In genomic region chr9:27453860-27454553, GRCh38 we compare ENCODE assay signal across 24 cellular contexts.
A peak's percentile ranks its signal among the peaks of the same experiment; 100 is the strongest.
DNase-seq lines count a peak whose midpoint lies in the region; ATAC-seq, FAIRE-seq and TF ChIP-seq lines count a peak whose summit lies in the region.
"Had no signal": no experiment of that assay in that cellular context is flagged by ENCODE, and none has a peak within 500 bp of the region (broad histone marks: within the 10 kb centered on the region; RNA-seq: fewer than 3 reads in every experiment).

No MANE protein-coding gene starts in this region.

- 18% methylated on average over 6 of the region's 6 CpGs for WGBS in mammary epithelial cell (ENCODE audit: low coverage, missing lambda C conversion rate)
- 59% methylated on average over 6 of the region's 6 CpGs for WGBS in GM12878 (ENCODE audit: insufficient coverage, insufficient replicate concordance, low lambda C conversion rate, missing lambda C conversion rate)

- BruUV-seq in mammary epithelial cell (replicated peaks; lab: Mats Ljungman, UMichigan) (no TSS peak), MCF 10A (replicated peaks; lab: Mats Ljungman, UMichigan) (no TSS peak), GM12878 (replicated peaks; lab: Mats Ljungman, UMichigan) (no TSS peak)

- H3K9ac ChIP-seq in mammary epithelial cell (ENCODE audit: insufficient read depth, low read length): no peak overlapping the region
- no peak overlapping the region for H3K9ac ChIP-seq in GM12878 (ENCODE audit: control insufficient read depth, insufficient read depth, low read length)
- H3K9ac ChIP-seq: BLaER1 had no signal

- H3K27me3 Mint-ChIP-seq in MCF 10A (ENCODE audit: insufficient read depth, unreplicated experiment): no peaks in the 10 kb centered on the region

- peak overlapping the region; percentile 50 for H3K4me2 ChIP-seq in mammary epithelial cell (ENCODE audit: insufficient read depth, low read depth, low read length)
- no peak overlapping the region for H3K4me2 ChIP-seq in GM12878 (ENCODE audit: control insufficient read depth, insufficient read depth)
- H3K4me2 ChIP-seq: BLaER1 had no signal

- TF ChIP-seq CTCF in mammary epithelial cell (conservative IDR thresholded peaks at IDR 0.05 in 1 of 2, IDR thresholded peaks at IDR 0.05 in 1 of 2; ENCODE audit: extremely low read depth in 1 of 2, insufficient read depth in 1 of 2, low read depth in 1 of 2, low read length in 2 of 2): no peak
- TF ChIP-seq CTCF in MCF 10A (IDR thresholded peaks at IDR 0.05; ENCODE audit: unreplicated experiment): no peak
- TF ChIP-seq CTCF in GM12878 (IDR thresholded peaks at IDR 0.05 in 2 of 3, conservative IDR thresholded peaks at IDR 0.05 in 1 of 3; ENCODE audit: control insufficient read depth in 2 of 3, extremely low read depth in 1 of 3, insufficient read depth in 1 of 3, low read depth in 3 of 3, low read length in 3 of 3): no peak

- in situ Hi-C loops in mammary epithelial cell (cut with MboI; ENCODE audit: low sequenced_read_pairs in 2 of 2) (no loop called here), GM12878 (cut with MboI) (no loop called here)

- CTCF ChIA-PET in mammary epithelial cell (lab: Charles Lee; ENCODE audit: low non-redundant PET): interaction anchor here (0.7 kb wide), 1 partner anchor 75 kb away, joined by 3 read pairs; no protein-coding TSS in a partner anchor
- CTCF ChIA-PET in MCF 10A (lab: Yijun Ruan, JAX): no interaction called here
- CTCF ChIA-PET in GM12878 (lab: Yijun Ruan, JAX): no interaction called here

- intact Hi-C loops in mammary epithelial cell (cut with micrococcal nuclease) (loop anchor here (5.0 kb wide), 1 partner anchor 122 kb away; no protein-coding TSS in a partner anchor), MCF 10A (cut with micrococcal nuclease) (no loop called here), GM12878 (cut with micrococcal nuclease; ENCODE audit: unreplicated experiment) (no loop called here), left colon (cut with DNase I, micrococcal nuclease) (no loop called here)

- no peak for TF ChIP-seq EP300 in GM12878 (IDR thresholded peaks at IDR 0.05; ENCODE audit: borderline replicate concordance in 1 of 2, control insufficient read depth in 1 of 2, low read depth in 2 of 2, low read length in 2 of 2)

- POLR2A ChIA-PET in MCF 10A (lab: Yijun Ruan, JAX) (no interaction called here), GM12878 (lab: Charles Lee) (no interaction called here)

- no peak overlapping the region for H3K27ac Mint-ChIP-seq in MCF 10A (ENCODE audit: low read depth, unreplicated experiment)

- TF ChIP-seq RAD21 in GM12878 (IDR thresholded peaks at IDR 0.05; ENCODE audit: insufficient read depth, low read depth, low read length): no peak

- H3K27ac ChIP-seq in mammary epithelial cell (ENCODE audit: insufficient read depth, low read depth, low read length) (peak overlapping the region; percentile 57), GM12878 (ENCODE audit: control insufficient read depth, insufficient read depth) (no peak overlapping the region)
- H3K27ac ChIP-seq: BLaER1 had no signal

- H3K36me3 ChIP-seq in mammary epithelial cell (ENCODE audit: insufficient read depth, low read length) (no peaks in the 10 kb centered on the region), GM12878 (ENCODE audit: control insufficient read depth in 2 of 2, insufficient read depth in 2 of 2, low read length in 1 of 2) (no peaks in the 10 kb centered on the region)

- H3K4me1 Mint-ChIP-seq in MCF 10A (ENCODE audit: insufficient read depth, unreplicated experiment): no peaks in the 10 kb centered on the region

- no peaks in the 10 kb centered on the region for H3K9me3 Mint-ChIP-seq in MCF 10A (ENCODE audit: unreplicated experiment)

- no peak overlapping the region for H3K4me3 Mint-ChIP-seq in MCF 10A (ENCODE audit: unreplicated experiment)

- H3K4me1 ChIP-seq in mammary epithelial cell (ENCODE audit: insufficient read depth, low read length) (peaks cover 23% of the 10 kb centered on the region), GM12878 (ENCODE audit: control insufficient read depth, insufficient read depth, low read length) (0 out of 2 replicates have a peak, but pooled peaks cover 4% of the 10 kb centered on the region)

- SMC1A ChIA-PET in GM12878 (lab: Charles Lee; ENCODE audit: uncharacterized antibody, unreplicated experiment): no interaction called here

- H3K4me3 ChIP-seq in mammary epithelial cell (replicated peaks in 1 of 3; ENCODE audit: insufficient read depth in 1 of 3, low read depth in 2 of 3, low read length in 3 of 3): no peak overlapping the region
- no peak overlapping the region for H3K4me3 ChIP-seq in GM12878
- H3K4me3 ChIP-seq: BLaER1 had no signal

- H2AFZ ChIP-seq in mammary epithelial cell (ENCODE audit: low read depth, low read length) (peak overlapping the region; percentile 14), GM12878 (ENCODE audit: control insufficient read depth, low read depth, low read length) (no peak overlapping the region)

- TF ChIP-seq POLR2A in GM12878 (IDR thresholded peaks at IDR 0.05; ENCODE audit: low read depth, low read length): no peak

- no peaks in the 10 kb centered on the region for H3K9me3 ChIP-seq in mammary epithelial cell (replicated peaks; ENCODE audit: insufficient read depth, low read length)
- no peaks in the 10 kb centered on the region for H3K9me3 ChIP-seq in GM12878 (replicated peaks; ENCODE audit: control insufficient read depth, insufficient read depth, low read length)
- H3K9me3 ChIP-seq: BLaER1 had no signal

- H3K27me3 ChIP-seq in mammary epithelial cell (ENCODE audit: insufficient read depth, low read length) (no peaks in the 10 kb centered on the region), GM12878 (replicated peaks in 1 of 2; ENCODE audit: control insufficient read depth in 2 of 2, insufficient read depth in 2 of 2, low read length in 1 of 2) (no peaks in the 10 kb centered on the region)
- H3K27me3 ChIP-seq: BLaER1 had no signal

- H4K20me1 ChIP-seq in mammary epithelial cell (ENCODE audit: insufficient read depth, low read length): no peaks in the 10 kb centered on the region
- no peaks in the 10 kb centered on the region for H4K20me1 ChIP-seq in GM12878 (ENCODE audit: control insufficient read depth, insufficient read depth)
- H4K20me1 ChIP-seq: BLaER1 had no signal

- FAIRE-seq in GM12878 (lab: Jason Lieb, UNC) (no peak), urothelium cell line (lab: Jason Lieb, UNC) (peak; percentile 84)
- FAIRE-seq: GM12891, GM18507, H1 had no signal

- dilution Hi-C loops in mammary epithelial cell (cut with HindIII; ENCODE audit: low sequenced_read_pairs): no loop called here

- RAD21 ChIA-PET in GM12878 (lab: Charles Lee; ENCODE audit: unreplicated experiment): no interaction called here

- H3K36me3 Mint-ChIP-seq in MCF 10A (ENCODE audit: insufficient read depth, unreplicated experiment): peaks cover 7% of the 10 kb centered on the region

- peak; percentile 46 for ATAC-seq in GM12878
- ATAC-seq in left colon: peak; percentile 27
- ATAC-seq in GM21526 (IDR thresholded peaks at IDR 0.05; ENCODE audit: low FRiP score, unreplicated experiment): no peak
- ATAC-seq: Panc1 had no signal

- H3K79me2 ChIP-seq in mammary epithelial cell (ENCODE audit: insufficient read depth, low read length) (peaks cover 56% of the 10 kb centered on the region), GM12878 (ENCODE audit: control insufficient read depth, insufficient read depth, low read length) (no peaks in the 10 kb centered on the region)

- DNase-seq in mammary epithelial cell: no peak
- no peak for DNase-seq in MCF 10A (ENCODE audit: unreplicated experiment)
- no peak for DNase-seq in GM12878 (ENCODE audit: low read depth, low spot score)
- no peak for DNase-seq in left colon
- DNase-seq in urothelium cell line (ENCODE audit: low spot score): no peak
- no peak for DNase-seq in occipital lobe (lab: John Stamatoyannopoulos, UW)
- no peak for DNase-seq in putamen (ENCODE audit: low spot score)
- DNase-seq: 8988T, DMS79 treated with DMSO at 0.1 percent for 48 hours, GDM1, Karpas-422, MM.1S, NCI-H1105 treated with DMSO at 0.1 percent for 48 hours, NCI-H1694 treated with DMSO at 0.1 percent for 48 hours, NCI-H2107, NCI-H2227 treated with DMSO at 0.1 percent for 48 hours, NCI-H524, Right ventricle myocardium superior had no signal

TF ChIP-seq in GM12878, 131 proteins besides CTCF, POLR2A, EP300 and RAD21 (continues in another document):
- no peak for TF ChIP-seq WRNIP1 (IDR thresholded peaks at IDR 0.05; ENCODE audit: borderline replicate concordance, low read depth, low read length)
- TF ChIP-seq RFX5 (IDR thresholded peaks at IDR 0.05; ENCODE audit: low read depth, low read length): no peak
- TF ChIP-seq ZNF622 (IDR thresholded peaks at IDR 0.05): no peak
- no peak for TF ChIP-seq IKZF2 (IDR thresholded peaks at IDR 0.05)
- TF ChIP-seq NBN (IDR thresholded peaks at IDR 0.05): no peak
- no peak for TF ChIP-seq CBX3 (IDR thresholded peaks at IDR 0.05; ENCODE audit: borderline replicate concordance, low read depth)
- TF ChIP-seq, protein P1, sequence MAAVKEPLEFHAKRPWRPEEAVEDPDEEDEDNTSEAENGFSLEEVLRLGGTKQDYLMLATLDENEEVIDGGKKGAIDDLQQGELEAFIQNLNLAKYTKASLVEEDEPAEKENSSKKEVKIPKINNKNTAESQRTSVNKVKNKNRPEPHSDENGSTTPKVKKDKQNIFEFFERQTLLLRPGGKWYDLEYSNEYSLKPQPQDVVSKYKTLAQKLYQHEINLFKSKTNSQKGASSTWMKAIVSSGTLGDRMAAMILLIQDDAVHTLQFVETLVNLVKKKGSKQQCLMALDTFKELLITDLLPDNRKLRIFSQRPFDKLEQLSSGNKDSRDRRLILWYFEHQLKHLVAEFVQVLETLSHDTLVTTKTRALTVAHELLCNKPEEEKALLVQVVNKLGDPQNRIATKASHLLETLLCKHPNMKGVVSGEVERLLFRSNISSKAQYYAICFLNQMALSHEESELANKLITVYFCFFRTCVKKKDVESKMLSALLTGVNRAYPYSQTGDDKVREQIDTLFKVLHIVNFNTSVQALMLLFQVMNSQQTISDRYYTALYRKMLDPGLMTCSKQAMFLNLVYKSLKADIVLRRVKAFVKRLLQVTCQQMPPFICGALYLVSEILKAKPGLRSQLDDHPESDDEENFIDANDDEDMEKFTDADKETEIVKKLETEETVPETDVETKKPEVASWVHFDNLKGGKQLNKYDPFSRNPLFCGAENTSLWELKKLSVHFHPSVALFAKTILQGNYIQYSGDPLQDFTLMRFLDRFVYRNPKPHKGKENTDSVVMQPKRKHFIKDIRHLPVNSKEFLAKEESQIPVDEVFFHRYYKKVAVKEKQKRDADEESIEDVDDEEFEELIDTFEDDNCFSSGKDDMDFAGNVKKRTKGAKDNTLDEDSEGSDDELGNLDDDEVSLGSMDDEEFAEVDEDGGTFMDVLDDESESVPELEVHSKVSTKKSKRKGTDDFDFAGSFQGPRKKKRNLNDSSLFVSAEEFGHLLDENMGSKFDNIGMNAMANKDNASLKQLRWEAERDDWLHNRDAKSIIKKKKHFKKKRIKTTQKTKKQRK (IDR thresholded peaks at IDR 0.05; ENCODE audit: low read depth, low read length): no peak
- TF ChIP-seq MTA3 (IDR thresholded peaks at IDR 0.05; ENCODE audit: borderline replicate concordance, low read length): no peak
- TF ChIP-seq GABPA (IDR thresholded peaks at IDR 0.05; ENCODE audit: low read depth): no peak
- TF ChIP-seq PML (IDR thresholded peaks at IDR 0.05; ENCODE audit: low read length): no peak
- no peak for TF ChIP-seq NR2C1 (IDR thresholded peaks at IDR 0.05)
